Comparison of ENCODE assay signal across 15 cellular contexts in genomic region chr9:118028225-118028624, GRCh38.
DNase-seq lines count a peak whose midpoint lies in the region; TF ChIP-seq lines count a peak whose summit lies in the region.
"Had no signal": no experiment of that assay in that cellular context is flagged by ENCODE, and none has a peak within 500 bp of the region (broad histone marks: within the 10 kb centered on the region; RNA-seq: fewer than 3 reads in every experiment).

No MANE protein-coding gene starts in this region.

- peaks cover 9% of the 10 kb centered on the region for H3K4me1 Mint-ChIP-seq in glutamatergic neuron (ENCODE audit: low read depth, unreplicated experiment)
- H3K4me1 Mint-ChIP-seq: B cell; CD8-positive, alpha-beta memory T cell had no signal

- peak; percentile 10 for DNase-seq in NCI-H2171 (lab: John Stamatoyannopoulos, UW)
- peak; percentile 84 for DNase-seq in NCI-H524 treated with DMSO at 0.1 percent for 48 hours (lab: John Stamatoyannopoulos, UW)
- DNase-seq in glutamatergic neuron, result no peak
- no peak for DNase-seq in CD1c-positive myeloid dendritic cell (ENCODE audit: extremely low spot score)
- no peak for DNase-seq in COLO829 (ENCODE audit: low spot score)
- no peak for DNase-seq in COR-L47 (lab: John Stamatoyannopoulos, UW)
- DNase-seq: Caco-2; CD4-positive, alpha-beta T cell; CD8-positive, alpha-beta memory T cell; DMS53; DMS79 treated with DMSO at 0.1 percent for 48 hours; GF-D8; GOT3; HFFc6 had no signal

- no peak overlapping the region for H3K4me3 Mint-ChIP-seq in glutamatergic neuron (ENCODE audit: unreplicated experiment)
- H3K4me3 Mint-ChIP-seq: B cell; CD4-positive, alpha-beta T cell; CD8-positive, alpha-beta memory T cell; HFFc6 had no signal

- peaks cover 6% of the 10 kb centered on the region for H3K27me3 Mint-ChIP-seq in glutamatergic neuron (ENCODE audit: unreplicated experiment)
- H3K27me3 Mint-ChIP-seq: CD4-positive, alpha-beta T cell had no signal

- peaks cover 2% of the 10 kb centered on the region for H3K9me3 Mint-ChIP-seq in glutamatergic neuron (ENCODE audit: unreplicated experiment)

- no peak for TF ChIP-seq CTCF in glutamatergic neuron (IDR thresholded peaks at IDR 0.05; ENCODE audit: partially characterized antibody, unreplicated experiment)

- peak overlapping the region; percentile 76 for H3K27ac Mint-ChIP-seq in glutamatergic neuron (ENCODE audit: unreplicated experiment)
- H3K27ac Mint-ChIP-seq: B cell; CD4-positive, alpha-beta T cell; CD8-positive, alpha-beta memory T cell; HFFc6 had no signal

- H3K36me3 Mint-ChIP-seq in glutamatergic neuron (ENCODE audit: unreplicated experiment), result no peaks in the 10 kb centered on the region
- H3K36me3 Mint-ChIP-seq: CD8-positive, alpha-beta memory T cell had no signal

Comparison
In these comparisons a context has a peak if more than half of its experiments do, and no peak if none do; other contexts are left out.
1. DNase-seq: peak in NCI-H2171 (single experiment) and NCI-H524 treated with DMSO at 0.1 percent for 48 hours (single experiment); none in glutamatergic neuron (single experiment), CD1c-positive myeloid dendritic cell (single experiment), COLO829 (single experiment) and COR-L47 (single experiment).